Comparison of ENCODE assay signal across 20 cellular contexts in genomic region chr17:82175166-82175565, GRCh38. TPM values are rescaled to one million over a fixed set of nuclear protein-coding genes. Genes with fewer than 3 reads are reported as not detected.
DNase-seq lines count a peak whose midpoint lies in the region; ATAC-seq, FAIRE-seq and TF ChIP-seq lines count a peak whose summit lies in the region.
"Had no signal": no experiment of that assay in that cellular context is flagged by ENCODE, and none has a peak within 500 bp of the region (broad histone marks: within the 10 kb centered on the region; RNA-seq: fewer than 3 reads in every experiment).

No MANE protein-coding gene starts in this region.

- H3K27ac ChIP-seq in HUES48 (ENCODE audit: low read depth, low read length) (peak overlapping the region; percentile 74), H1 (ENCODE audit: low read depth, low read length) (no peak overlapping the region), mesodermal cell (ENCODE audit: low read depth, low read length, severe bottlenecking) (peak overlapping the region; percentile 36)
- H3K27ac ChIP-seq: PC-9, SJCRH30 had no signal

- H3K4me3 ChIP-seq in HUES48 (ENCODE audit: low read depth, low read length) (no peak overlapping the region), H1 (ENCODE audit: extremely low read depth in 1 of 4, insufficient read depth in 2 of 4, low read depth in 3 of 4, low read length in 4 of 4) (peak overlapping the region in 3 of 4 experiments; percentile 0 to 7 (median 4); a peak in 2 of 8 replicates), mesodermal cell (ENCODE audit: extremely low read depth, insufficient read depth, low read length, poor library complexity, severe bottlenecking) (no peak overlapping the region)
- H3K4me3 ChIP-seq: BLaER1 treated with 17β-estradiol and CSF1 and Interleukin-3, amounts not matched to agents 10 nM and 100 nM; HAP-1; K562; PC-9; SJCRH30 had no signal

- H2BK15ac ChIP-seq in H1 (ENCODE audit: low read length) = no peak overlapping the region

- H3K4me2 ChIP-seq in H1 (ENCODE audit: insufficient read depth in 1 of 2, low read depth in 2 of 2, low read length in 2 of 2) = peak overlapping the region; percentile 24 to 47; a peak in 3 of 4 replicates
- H3K4me2 ChIP-seq: PC-9 had no signal

- H4K5ac ChIP-seq in H1 (ENCODE audit: insufficient read length, low read depth, low read length) = no peak overlapping the region

- no peak overlapping the region for H3K4ac ChIP-seq in H1 (replicated peaks; ENCODE audit: insufficient read length, low read depth, low read length)

- FAIRE-seq in H1 (lab: Jason Lieb, UNC) = no peak
- FAIRE-seq: G401.6, HTR-8/SVneo, K562 had no signal

- no peak for TF ChIP-seq RAD21 in H1 (IDR thresholded peaks at IDR 0.05 in 1 of 2, conservative IDR thresholded peaks at IDR 0.05 in 1 of 2; ENCODE audit: low read depth in 2 of 2, low read length in 2 of 2)

- no peak overlapping the region for H4K91ac ChIP-seq in H1 (replicated peaks; ENCODE audit: insufficient read length, low read length)

- H3K79me1 ChIP-seq in H1 (ENCODE audit: low read depth, low read length) = no peaks in the 10 kb centered on the region

- no peaks in the 10 kb centered on the region for H3K23me2 ChIP-seq in H1 (ENCODE audit: low read depth, low read length)

- no peak overlapping the region for H2AK5ac ChIP-seq in H1 (ENCODE audit: low read depth, low read length)

- no peak for TF ChIP-seq CTCF in H1 (IDR thresholded peaks at IDR 0.05; ENCODE audit: control extremely low read depth in 1 of 3, insufficient read depth in 1 of 3, low read depth in 1 of 3, low read length in 3 of 3)

- H4K8ac ChIP-seq in H1 (ENCODE audit: extremely low read depth, insufficient read depth, low read length) = no peak overlapping the region

- peaks cover 20% of the 10 kb centered on the region; the same call in 1 of the 2 replicates for H3K36me3 ChIP-seq in HUES48 (ENCODE audit: control insufficient read depth, insufficient read depth, low read length)
- peaks cover 0 to 8% (median 2%) of the 10 kb centered on the region in 4 experiments; a peak in 3 of 8 replicates for H3K36me3 ChIP-seq in H1 (ENCODE audit: control insufficient read depth in 2 of 4, insufficient read depth in 4 of 4, low read length in 3 of 4)
- peaks cover 44% of the 10 kb centered on the region for H3K36me3 ChIP-seq in mesodermal cell (ENCODE audit: control insufficient read depth, insufficient read depth, low read length)
- H3K36me3 ChIP-seq: SJCRH30 had no signal

- no peaks in the 10 kb centered on the region for H3K79me2 ChIP-seq in H1 (ENCODE audit: control insufficient read depth in 1 of 2, insufficient read depth in 2 of 2, low read length in 2 of 2)

- H3K27me3 ChIP-seq in HUES48 (ENCODE audit: control insufficient read depth, insufficient read depth, low read length) = peaks cover 88% of the 10 kb centered on the region
- peaks cover 54 to 91% (median 84%) of the 10 kb centered on the region in 4 experiments for H3K27me3 ChIP-seq in H1 (replicated peaks in 1 of 4; ENCODE audit: control insufficient read depth in 3 of 4, extremely low read depth in 1 of 4, insufficient read depth in 3 of 4, low read length in 3 of 4)
- H3K27me3 ChIP-seq: BLaER1 treated with 17β-estradiol and CSF1 and Interleukin-3, amounts not matched to agents 10 nM and 100 nM; SJCRH30 had no signal

- no peak overlapping the region for H3K14ac ChIP-seq in H1 (ENCODE audit: insufficient read length)

- H3K9ac ChIP-seq in HUES48 (ENCODE audit: low read depth, low read length) = no peak overlapping the region
- no peak overlapping the region for H3K9ac ChIP-seq in H1 (replicated peaks in 1 of 4; ENCODE audit: extremely low read depth in 1 of 4, low read depth in 3 of 4, low read length in 3 of 4)
- H3K9ac ChIP-seq: BLaER1 treated with 17β-estradiol and CSF1 and Interleukin-3, amounts not matched to agents 10 nM and 100 nM had no signal

- no peak overlapping the region for H2BK12ac ChIP-seq in H1 (ENCODE audit: low read depth, low read length)

- no peak overlapping the region for H2BK120ac ChIP-seq in H1 (replicated peaks; ENCODE audit: low read depth, low read length)

- POLR2A ChIA-PET in H1 (lab: Charles Lee; ENCODE audit: partially characterized antibody) = interaction anchor here (1.2 kb wide), 1 partner anchor 145 kb away, joined by 3 read pairs; no protein-coding TSS in a partner anchor

- no peak overlapping the region for H2BK5ac ChIP-seq in H1 (ENCODE audit: low read depth, low read length)

- H2AFZ ChIP-seq in H1 (ENCODE audit: low read length) = no peak overlapping the region
- H2AFZ ChIP-seq: PC-9 had no signal

- H3K4me1 ChIP-seq in HUES48 (ENCODE audit: control insufficient read depth, insufficient read depth, low read length) (peaks cover 25% of the 10 kb centered on the region), H1 (replicated peaks in 1 of 4; ENCODE audit: control insufficient read depth in 3 of 4, insufficient read depth in 4 of 4, low read length in 3 of 4) (peaks cover 8 to 20% (median 14%) of the 10 kb centered on the region in 4 experiments), mesodermal cell (ENCODE audit: control insufficient read depth, insufficient read depth, low read length, poor library complexity, severe bottlenecking) (peaks cover 19% of the 10 kb centered on the region)

- no peak overlapping the region for H2BK20ac ChIP-seq in H1 (ENCODE audit: low read length)

- DNase-seq in ELF-1 (ENCODE audit: low read depth, low spot score) (peak; percentile 70), H1 (ENCODE audit: low read depth in 1 of 2, low spot score in 2 of 2) (no peak), NCI-H226 (no peak)
- DNase-seq in activated CD8-positive, alpha-beta memory T cell treated with anti-CD3 and anti-CD28 coated beads, Interleukin-2, amount 50 U/mL, for 4 hours = no peak
- DNase-seq: DMS 273 treated with DMSO at 0.1 percent for 48 hours, DND-41, NCI-H1105 treated with DMSO at 0.1 percent for 48 hours, NCI-H1694, NCI-H2081 treated with DMSO at 0.1 percent for 48 hours, PC-9, SJCRH30 had no signal

- ATAC-seq in HG03571 (IDR thresholded peaks at IDR 0.05; ENCODE audit: unreplicated experiment) = no peak
- ATAC-seq in HG03196 (IDR thresholded peaks at IDR 0.05; ENCODE audit: unreplicated experiment) = no peak
- ATAC-seq: K562 had no signal

- H3K9me3 ChIP-seq in HUES48 (ENCODE audit: control insufficient read depth, insufficient read depth, low read length) (no peaks in the 10 kb centered on the region), H1 (ENCODE audit: insufficient read depth in 2 of 2, low read depth in 1 of 2, low read length in 1 of 2) (no peaks in the 10 kb centered on the region), mesodermal cell (ENCODE audit: control insufficient read depth, low read length) (no peaks in the 10 kb centered on the region)
- H3K9me3 ChIP-seq: BLaER1 treated with 17β-estradiol and CSF1 and Interleukin-3, amounts not matched to agents 10 nM and 100 nM; HAP-1; SJCRH30 had no signal

- no peak for TF ChIP-seq EP300 in H1 (IDR thresholded peaks at IDR 0.05; ENCODE audit: borderline replicate concordance in 1 of 2, low read depth in 2 of 2, low read length in 2 of 2)

- TF ChIP-seq POLR2A in H1 (IDR thresholded peaks at IDR 0.05; ENCODE audit: control extremely low read depth in 1 of 2, low read depth in 2 of 2, low read length in 2 of 2) = no peak

- H3K18ac ChIP-seq in H1 (ENCODE audit: extremely low read depth, low read length) = no peak overlapping the region

- CTCF ChIA-PET in H1 (lab: Charles Lee; ENCODE audit: partially characterized antibody) = interaction anchor here (1.2 kb wide), 1 partner anchor 145 kb away, joined by 3 read pairs; no protein-coding TSS in a partner anchor

- H3K56ac ChIP-seq in H1 (replicated peaks; ENCODE audit: insufficient read length, low read depth, low read length) = no peak overlapping the region

- peaks cover 35 to 48% of the 10 kb centered on the region in 2 experiments for H4K20me1 ChIP-seq in H1 (replicated peaks in 1 of 2; ENCODE audit: control insufficient read depth in 1 of 2, insufficient read depth in 2 of 2, low read length in 2 of 2)

- H3K23ac ChIP-seq in H1 (ENCODE audit: insufficient read length) = no peak overlapping the region

- WGBS in H1 (ENCODE audit: extremely low coverage in 1 of 2, insufficient coverage in 1 of 2, insufficient read length in 1 of 2, insufficient replicate concordance in 2 of 2, low coverage in 1 of 2, low lambda C conversion rate in 2 of 2, missing lambda C conversion rate in 1 of 2), 2 experiments = 51% methylated on average over 9 of the region's 9 CpGs; no CpG with 5 or more reads in 1 of the 2 experiments
- 26 to 33% methylated on average over 8 to 9 of the region's 9 CpGs for WGBS in mesodermal cell (ENCODE audit: insufficient coverage in 2 of 2), 2 experiments

TF ChIP-seq in H1, 55 proteins besides CTCF, POLR2A, EP300 and RAD21:
- TF ChIP-seq EZH2 (IDR thresholded peaks at IDR 0.05; ENCODE audit: low read depth, low read length, severe bottlenecking) = peak; percentile 3
- TF ChIP-seq SAP30 (IDR thresholded peaks at IDR 0.05; ENCODE audit: insufficient read depth, insufficient replicate concordance, low read length) = no peak
- TF ChIP-seq KDM4A (IDR thresholded peaks at IDR 0.05; ENCODE audit: low read depth, low read length, severe bottlenecking) = no peak
- TF ChIP-seq CBX5 (IDR thresholded peaks at IDR 0.05; ENCODE audit: low read depth, low read length) = no peak

RNA-seq across cellular contexts. Expression of gene CCDC57, which starts 37.5 kb away (rescaled TPM):
- 12.6 and 12.9 TPM in 2 replicates for total RNA-seq in H1 (2021; fragmentation: NEBNext Ultra II Directional; extraction: Animal tissue kit (Norgen Biotek cat#: 25700))
- polyA plus RNA-seq in H1 (2011; rRNA removed) = 8.4 and 10.1 TPM in 2 replicates
- 8.7 TPM for polyA plus RNA-seq in H1 (2011; cell fraction: cytosol; rRNA removed)
- 44.1 TPM for polyA plus RNA-seq in H1 (2011; cell fraction: nucleus; rRNA removed)
- 10.7 to 12.8 TPM (median 12.1 TPM) in 4 replicates for polyA plus RNA-seq in H1 (2012, experiment 1 of 2)
- polyA plus RNA-seq in H1 (2012, experiment 2 of 2) = 6.4 TPM
- polyA plus RNA-seq in H1 (2013, experiment 1 of 2) = 9.8 TPM
- 7.5 TPM for polyA plus RNA-seq in H1 (2013, experiment 2 of 2)
- 7.7 and 10.1 TPM in 2 replicates for polyA minus RNA-seq in H1 (2011; rRNA and poly(A)+ RNA removed)
- 8.0 TPM for polyA minus RNA-seq in H1 (2011; cell fraction: cytosol; rRNA and poly(A)+ RNA removed)
- 20.7 TPM for polyA minus RNA-seq in H1 (2011; cell fraction: nucleus; rRNA and poly(A)+ RNA removed)
- 28.8 TPM for polyA plus RNA-seq in mesodermal cell (2013, experiment 1 of 2)
- 22.8 TPM for polyA plus RNA-seq in mesodermal cell (2013, experiment 2 of 2)

RNA-seq across cellular contexts. Expression of gene SLC16A3, which starts 53.7 kb away (rescaled TPM):
- 3.6 and 3.8 TPM in 2 replicates for total RNA-seq in H1 (2021; fragmentation: NEBNext Ultra II Directional; extraction: Animal tissue kit (Norgen Biotek cat#: 25700))
- polyA plus RNA-seq in H1 (2011; rRNA removed) = 8.7 and 12.2 TPM in 2 replicates
- 10.9 TPM for polyA plus RNA-seq in H1 (2011; cell fraction: cytosol; rRNA removed)
- polyA plus RNA-seq in H1 (2011; cell fraction: nucleus; rRNA removed) = 11.1 TPM
- polyA plus RNA-seq in H1 (2012, experiment 1 of 2) = 4.4 to 12.8 TPM (median 9.7 TPM) in 4 replicates
- polyA plus RNA-seq in H1 (2012, experiment 2 of 2) = 4.5 TPM
- polyA plus RNA-seq in H1 (2013, experiment 1 of 2) = 15.4 TPM
- 12.6 TPM for polyA plus RNA-seq in H1 (2013, experiment 2 of 2)
- 5.7 and 10.2 TPM in 2 replicates for polyA minus RNA-seq in H1 (2011; rRNA and poly(A)+ RNA removed)
- 18.5 TPM for polyA minus RNA-seq in H1 (2011; cell fraction: cytosol; rRNA and poly(A)+ RNA removed)
- 9.7 TPM for polyA minus RNA-seq in H1 (2011; cell fraction: nucleus; rRNA and poly(A)+ RNA removed)
- polyA plus RNA-seq in mesodermal cell (2013, experiment 1 of 2) = 107 TPM
- 93.4 TPM for polyA plus RNA-seq in mesodermal cell (2013, experiment 2 of 2)

Comparison
In these comparisons a context has a peak if more than half of its experiments do, and no peak if none do; other contexts are left out.
1. H3K4me3 ChIP-seq: peak in H1 (3 of 4); none in HUES48 (single experiment) and mesodermal cell (single experiment).